In genomic region chr3:127820221-127820870, GRCh38 we compare ENCODE assay signal across 8 cellular contexts. TPM values are rescaled to one million over a fixed set of nuclear protein-coding genes. Genes with fewer than 3 reads are reported as not detected.
DNase-seq lines count a peak whose midpoint lies in the region; ATAC-seq and TF ChIP-seq lines count a peak whose summit lies in the region.

No MANE protein-coding gene starts in this region.

- peak overlapping the region; percentile 95 for H3K4me3 ChIP-seq in left ventricle myocardium inferior
- peak overlapping the region; percentile 15 for H3K4me3 ChIP-seq in urinary bladder (ENCODE audit: low read depth, low read length)

- H3K36me3 ChIP-seq in left ventricle myocardium inferior (peaks cover 16% of the 10 kb centered on the region), urinary bladder (ENCODE audit: insufficient read depth) (no peaks in the 10 kb centered on the region)

- intact Hi-C loops in left ventricle myocardium inferior (cut with micrococcal nuclease) (loop anchor here (5.0 kb wide), 1 partner anchor 73 kb away; no protein-coding TSS in a partner anchor), left ventricle myocardium superior (cut with micrococcal nuclease) (loop anchor here (5.0 kb wide), 1 partner anchor 123 kb away; no protein-coding TSS in a partner anchor)

- no peaks in the 10 kb centered on the region for H3K27me3 ChIP-seq in left ventricle myocardium inferior (ENCODE audit: low read depth)

- ATAC-seq in left ventricle myocardium superior (no peak), HG02852 (IDR thresholded peaks at IDR 0.05; ENCODE audit: unreplicated experiment) (no peak)

- 40% methylated on average over 10 of the region's 10 CpGs for WGBS in urinary bladder

- H3K9me3 ChIP-seq in left ventricle myocardium inferior (replicated peaks), result no peaks in the 10 kb centered on the region

- peak overlapping the region; percentile 96 for H3K27ac ChIP-seq in left ventricle myocardium inferior (replicated peaks)
- H3K27ac ChIP-seq in urinary bladder (ENCODE audit: low read depth), result peak overlapping the region; percentile 66

- H3K4me1 ChIP-seq in left ventricle myocardium inferior, result peaks cover 79% of the 10 kb centered on the region
- H3K4me1 ChIP-seq in urinary bladder (ENCODE audit: insufficient read depth), result no peaks in the 10 kb centered on the region

- no peak for DNase-seq in left ventricle myocardium inferior
- DNase-seq in left ventricle myocardium superior, result no peak
- DNase-seq in RPMI7951 (ENCODE audit: low read depth), result peak; percentile 56
- DNase-seq in glomerular visceral epithelial cell (ENCODE audit: extremely low spot score), result peak; percentile 82
- no peak for DNase-seq in central memory CD4-positive, alpha-beta T cell
- no peak for DNase-seq in activated T-cell treated with anti-CD3 and anti-CD28 coated beads, Interleukin-2, amount 50 U/mL, for 48 hours

- TF ChIP-seq CTCF in left ventricle myocardium inferior (IDR thresholded peaks at IDR 0.05; ENCODE audit: borderline replicate concordance), result no peak

RNA-seq across cellular contexts. Expression of gene MGLL, which starts 2.0 kb away (rescaled TPM):
- total RNA-seq in left ventricle myocardium inferior, result 67.0 TPM
- 94.3 TPM for total RNA-seq in left ventricle myocardium superior
- 42.0 and 48.4 TPM in 2 replicates for total RNA-seq in RPMI7951 (2014; rRNA removed; shearing (Covaris generic))
- total RNA-seq in urinary bladder, result 23.4 TPM
- 83.0 TPM for polyA plus RNA-seq in urinary bladder

Comparison
In these comparisons a context has a peak if more than half of its experiments do, and no peak if none do; other contexts are left out.
1. DNase-seq: peak in RPMI7951 (single experiment) and glomerular visceral epithelial cell (single experiment); none in left ventricle myocardium inferior (single experiment), left ventricle myocardium superior (single experiment), central memory CD4-positive, alpha-beta T cell (single experiment) and activated T-cell treated with anti-CD3 and anti-CD28 coated beads, Interleukin-2, amount 50 U/mL, for 48 hours (0 of 2).